In genomic region chr6:11277275-11278206, GRCh38 we compare ENCODE assay signal across 1 cellular context.
TF ChIP-seq lines count a peak whose summit lies in the region.

No MANE protein-coding gene starts in this region.

TF ChIP-seq in GM12878, 131 proteins besides CTCF, POLR2A, EP300 and RAD21 (continued from another document and continues in another):
- no peak; the same call in 1 of the 2 replicates for TF ChIP-seq NKRF (conservative IDR thresholded peaks at IDR 0.05)
- 0 out of 2 replicates have a peak, but pooled peaks have one; percentile 51 for TF ChIP-seq TAF1 (IDR thresholded peaks at IDR 0.05; ENCODE audit: borderline replicate concordance, low read depth, low read length)
- TF ChIP-seq MYB (IDR thresholded peaks at IDR 0.05; ENCODE audit: borderline replicate concordance, low read depth, low read length): no peak
- no peak for TF ChIP-seq MXI1 (IDR thresholded peaks at IDR 0.05; ENCODE audit: low read depth, low read length)
- peak; percentile 64; the same call in 1 of the 2 replicates for TF ChIP-seq NBN (IDR thresholded peaks at IDR 0.05)
- TF ChIP-seq CUX1 (IDR thresholded peaks at IDR 0.05; ENCODE audit: insufficient replicate concordance, low read depth, low read length): peak; percentile 78
- TF ChIP-seq PBX3 (IDR thresholded peaks at IDR 0.05; ENCODE audit: insufficient replicate concordance, low read depth, low read length): no peak
- peak; percentile 83 for TF ChIP-seq GATAD2B (conservative IDR thresholded peaks at IDR 0.05; ENCODE audit: low read depth)
- TF ChIP-seq SPI1 (IDR thresholded peaks at IDR 0.05; ENCODE audit: borderline replicate concordance, insufficient read depth, low read depth, low read length): peak; percentile 41; the same call in 1 of the 2 replicates
- no peak for TF ChIP-seq ZNF384 (IDR thresholded peaks at IDR 0.05; ENCODE audit: borderline replicate concordance, low read depth, low read length)
- no peak for TF ChIP-seq EGR1 (IDR thresholded peaks at IDR 0.05; ENCODE audit: borderline replicate concordance in 1 of 2, low read depth in 2 of 2, low read length in 2 of 2)
- peak; percentile 93 for TF ChIP-seq RELA (IDR thresholded peaks at IDR 0.05; ENCODE audit: borderline replicate concordance, partially characterized antibody)
- peak; percentile 79 for TF ChIP-seq MTA2 (IDR thresholded peaks at IDR 0.05; ENCODE audit: low read depth)
- TF ChIP-seq CBX3 (IDR thresholded peaks at IDR 0.05; ENCODE audit: borderline replicate concordance, low read depth): no peak
- peak; percentile 72; the same call in 1 of the 3 replicates for TF ChIP-seq POU2F2 (IDR thresholded peaks at IDR 0.05; ENCODE audit: borderline replicate concordance, low read depth, low read length)
- no peak for TF ChIP-seq NR2C1 (IDR thresholded peaks at IDR 0.05)
- TF ChIP-seq ATF2 (IDR thresholded peaks at IDR 0.05; ENCODE audit: low read length): peak; percentile 92
- no peak for TF ChIP-seq E2F8 (IDR thresholded peaks at IDR 0.05; ENCODE audit: low read depth, partially characterized antibody)
- peak; percentile 80; the same call in 1 of the 2 replicates for TF ChIP-seq ZBED1 (IDR thresholded peaks at IDR 0.05; ENCODE audit: borderline replicate concordance)
- TF ChIP-seq BCL3 (IDR thresholded peaks at IDR 0.05; ENCODE audit: borderline replicate concordance, insufficient read depth, low read depth, low read length, poor library complexity, severe bottlenecking): peak; percentile 92
- TF ChIP-seq IRF4 (IDR thresholded peaks at IDR 0.05; ENCODE audit: low read depth, low read length): peak; percentile 88
- TF ChIP-seq HCFC1 (IDR thresholded peaks at IDR 0.05; ENCODE audit: low read length): no peak
- TF ChIP-seq NRF1 (conservative IDR thresholded peaks at IDR 0.05; ENCODE audit: low read depth, low read length): no peak
- no peak for TF ChIP-seq MEF2A (IDR thresholded peaks at IDR 0.05; ENCODE audit: insufficient read depth, low read depth, low read length)
- TF ChIP-seq TCF3 (IDR thresholded peaks at IDR 0.05; ENCODE audit: borderline replicate concordance, insufficient read depth, low read depth, low read length): peak; percentile 72; the same call in 1 of the 2 replicates
- peak; percentile 3; the same call in 1 of the 2 replicates for TF ChIP-seq ZNF592 (IDR thresholded peaks at IDR 0.05)
- no peak for TF ChIP-seq WRNIP1 (IDR thresholded peaks at IDR 0.05; ENCODE audit: borderline replicate concordance, low read depth, low read length)
- TF ChIP-seq ZNF687 (IDR thresholded peaks at IDR 0.05): peak; percentile 85; the same call in 1 of the 2 replicates
- TF ChIP-seq STAT1 (conservative IDR thresholded peaks at IDR 0.05): no peak
